In the genomic region with DNA sequence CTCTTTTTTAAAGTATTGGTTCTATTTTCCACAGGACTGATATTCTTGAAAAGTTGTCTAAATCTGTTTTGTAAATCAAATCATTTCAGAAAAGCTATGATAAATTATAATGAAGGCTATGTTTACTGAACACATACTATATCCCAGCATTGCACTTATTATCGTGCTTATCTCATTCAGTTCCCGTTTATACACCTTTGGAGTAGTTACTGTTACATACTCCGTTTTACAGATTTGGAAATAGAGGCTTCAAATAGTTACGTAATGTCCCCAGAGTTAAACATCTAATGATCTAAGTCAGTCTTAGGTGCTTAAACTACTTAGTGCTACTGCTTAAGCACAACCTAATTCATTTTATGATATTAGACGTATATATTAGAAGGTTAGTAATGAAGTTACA, we compare ENCODE assay signal across 8 cellular contexts. TPM values are rescaled to one million over a fixed set of nuclear protein-coding genes. Genes with fewer than 3 reads are reported as not detected.
DNase-seq lines count a peak whose midpoint lies in the region; ATAC-seq and TF ChIP-seq lines count a peak whose summit lies in the region.

No MANE protein-coding gene starts in this region.

- H3K27me3 ChIP-seq in SK-N-SH (ENCODE audit: insufficient read depth) (no peaks in the 10 kb centered on the region), hepatocyte (no peaks in the 10 kb centered on the region), skeletal muscle tissue (ENCODE audit: control insufficient read depth in 3 of 3, insufficient read depth in 3 of 3, low read length in 3 of 3) (no peaks in the 10 kb centered on the region)

- H3K9ac ChIP-seq in SK-N-SH: peak overlapping the region; percentile 92
- peak overlapping the region; percentile 94 to 99 (median 95) for H3K9ac ChIP-seq in skeletal muscle tissue (ENCODE audit: low read depth in 1 of 3, low read length in 3 of 3)

- no peak overlapping the region for H3K27ac Mint-ChIP-seq in WTC11

- H2AFZ ChIP-seq in SK-N-SH (ENCODE audit: low read depth): no peak overlapping the region; the same call in 1 of the 2 replicates
- H2AFZ ChIP-seq in hepatocyte: peak overlapping the region; percentile 72

- H3K9me2 ChIP-seq in SK-N-SH: no peaks in the 10 kb centered on the region
- H3K9me2 ChIP-seq in hepatocyte (replicated peaks; ENCODE audit: insufficient read depth): no peaks in the 10 kb centered on the region

- no peak for TF ChIP-seq RAD21 in SK-N-SH (IDR thresholded peaks at IDR 0.05; ENCODE audit: low read length)

- CTCF ChIA-PET in SK-N-SH (lab: Yijun Ruan, JAX): interaction anchor here (0.7 to 2.5 kb wide), 13 partner anchors 11 to 283 kb away, joined by 3 to 16 read pairs (median 4); a partner anchor contains a TSS
- CTCF ChIA-PET in WTC11 (lab: Charles Lee): interaction anchor here (1.0 kb wide), 1 partner anchor 278 kb away, joined by 3 read pairs; no protein-coding TSS in a partner anchor

- peaks cover 0 to 3% of the 10 kb centered on the region in 2 experiments; a peak in 2 of 4 replicates for H3K4me1 ChIP-seq in SK-N-SH (ENCODE audit: control insufficient read depth in 1 of 2, insufficient read depth in 2 of 2, low read depth in 1 of 2, low read length in 1 of 2)
- peaks cover 5% of the 10 kb centered on the region for H3K4me1 ChIP-seq in hepatocyte (ENCODE audit: insufficient read depth)
- H3K4me1 ChIP-seq in skeletal muscle tissue (ENCODE audit: control insufficient read depth in 3 of 3, insufficient read depth in 3 of 3, low read length in 3 of 3): peaks cover 5 to 19% (median 7%) of the 10 kb centered on the region in 3 donors

- H3K27ac ChIP-seq in SK-N-SH (ENCODE audit: low read depth in 2 of 2, low read length in 1 of 2): peak overlapping the region; percentile 85 to 97; a peak in 3 of 4 replicates
- peak overlapping the region; percentile 87 for H3K27ac ChIP-seq in hepatocyte
- peak overlapping the region; percentile 97 for H3K27ac ChIP-seq in skeletal muscle tissue (ENCODE audit: low read depth, low read length)

- no peaks in the 10 kb centered on the region for H3K27me3 Mint-ChIP-seq in WTC11 (ENCODE audit: low read depth)

- H3K4me3 ChIP-seq in GM12864 (ENCODE audit: low read depth, low read length) (peak overlapping the region; percentile 92), SK-N-SH (ENCODE audit: low read depth in 2 of 2, low read length in 1 of 2) (peak overlapping the region; percentile 83 to 92), hepatocyte (peak overlapping the region; percentile 63), skeletal muscle tissue (ENCODE audit: low read length in 3 of 3) (peak overlapping the region; percentile 93 to 99 (median 97))

- no peaks in the 10 kb centered on the region for H3K9me3 Mint-ChIP-seq in WTC11

- peak overlapping the region; percentile 93 for H3K4me2 ChIP-seq in SK-N-SH
- H3K4me2 ChIP-seq in hepatocyte: peak overlapping the region; percentile 87

- no peak for TF ChIP-seq EP300 in SK-N-SH (IDR thresholded peaks at IDR 0.05; ENCODE audit: borderline replicate concordance in 1 of 2, low read depth in 1 of 2, low read length in 1 of 2)

- no peaks in the 10 kb centered on the region for H3K9me3 ChIP-seq in SK-N-SH
- no peaks in the 10 kb centered on the region for H3K9me3 ChIP-seq in hepatocyte (ENCODE audit: low read depth)
- no peaks in the 10 kb centered on the region for H3K9me3 ChIP-seq in skeletal muscle tissue (ENCODE audit: control insufficient read depth in 3 of 3, low read length in 3 of 3)

- POLR2A ChIA-PET in SK-N-SH (lab: Yijun Ruan, JAX) (interaction anchor here (1.5 kb wide), 1 partner anchor 35 kb away, joined by 3 read pairs; no protein-coding TSS in a partner anchor), WTC11 (lab: Charles Lee) (interaction anchor here (1.2 kb wide), 1 partner anchor 196 kb away, joined by 3 read pairs; no protein-coding TSS in a partner anchor)

- peaks cover 61% of the 10 kb centered on the region for H3K79me2 ChIP-seq in SK-N-SH (ENCODE audit: insufficient read depth)
- peaks cover 51% of the 10 kb centered on the region for H3K79me2 ChIP-seq in hepatocyte

- peaks cover 0 to 5% of the 10 kb centered on the region in 2 experiments for H3K36me3 ChIP-seq in SK-N-SH (replicated peaks in 1 of 2; ENCODE audit: control insufficient read depth in 1 of 2, insufficient read depth in 2 of 2, low read length in 1 of 2)
- no peaks in the 10 kb centered on the region for H3K36me3 ChIP-seq in hepatocyte (replicated peaks; ENCODE audit: insufficient read depth, low read depth)
- peaks cover 0 to 4% (median 0%) of the 10 kb centered on the region in 3 donors for H3K36me3 ChIP-seq in skeletal muscle tissue (ENCODE audit: control insufficient read depth in 3 of 3, insufficient read depth in 3 of 3, low read length in 3 of 3)

- H3K4me3 Mint-ChIP-seq in WTC11: no peak overlapping the region

- TF ChIP-seq CTCF in GM12864 (IDR thresholded peaks at IDR 0.05; ENCODE audit: low read depth, low read length, missing control alignments) (no peak), SK-N-SH (IDR thresholded peaks at IDR 0.05) (no peak), hepatocyte (IDR thresholded peaks at IDR 0.05; ENCODE audit: poor library complexity) (no peak), WTC11 (IDR thresholded peaks at IDR 0.05) (no peak)

- 73% methylated on average over 5 of the region's 5 CpGs for WGBS in SK-N-SH (ENCODE audit: low lambda C conversion rate)
- WGBS in hepatocyte (ENCODE audit: low lambda C conversion rate, missing lambda C conversion rate): 72% methylated on average over 5 of the region's 5 CpGs

- H3K36me3 Mint-ChIP-seq in WTC11: no peaks in the 10 kb centered on the region

- peaks cover 13% of the 10 kb centered on the region for H3F3A ChIP-seq in SK-N-SH (replicated peaks; ENCODE audit: insufficient read depth)

- H4K20me1 ChIP-seq in SK-N-SH (ENCODE audit: insufficient read depth) (no peaks in the 10 kb centered on the region), hepatocyte (ENCODE audit: insufficient read depth, poor library complexity, severe bottlenecking) (no peaks in the 10 kb centered on the region)

- no peak for DNase-seq in GM12864 (ENCODE audit: low read depth)
- no peak for DNase-seq in SK-N-SH
- no peak for DNase-seq in hepatocyte (ENCODE audit: low spot score)
- DNase-seq in WTC11 (ENCODE audit: low spot score): no peak
- DNase-seq in UCSD-AML1 (lab: John Stamatoyannopoulos, UW; ENCODE audit: unreplicated experiment): no peak
- no peak for DNase-seq in activated CD8-positive, alpha-beta memory T cell treated with anti-CD3 and anti-CD28 coated beads for 24 hours

- ATAC-seq in GM19395 (IDR thresholded peaks at IDR 0.05; ENCODE audit: unreplicated experiment) (no peak), WTC11 (no peak)

- H3K4me1 Mint-ChIP-seq in WTC11: peaks cover 45% of the 10 kb centered on the region

TF ChIP-seq in SK-N-SH, 30 proteins besides CTCF, POLR2A, EP300 and RAD21 (continues in another document):
- TF ChIP-seq SMC3 (IDR thresholded peaks at IDR 0.05; ENCODE audit: low read depth, low read length): no peak
- no peak for TF ChIP-seq FOXJ3 (CRISPR knock-in tag; IDR thresholded peaks at IDR 0.05)
- no peak for TF ChIP-seq YY1 (IDR thresholded peaks at IDR 0.05; ENCODE audit: low read depth)
- TF ChIP-seq, protein P1, sequence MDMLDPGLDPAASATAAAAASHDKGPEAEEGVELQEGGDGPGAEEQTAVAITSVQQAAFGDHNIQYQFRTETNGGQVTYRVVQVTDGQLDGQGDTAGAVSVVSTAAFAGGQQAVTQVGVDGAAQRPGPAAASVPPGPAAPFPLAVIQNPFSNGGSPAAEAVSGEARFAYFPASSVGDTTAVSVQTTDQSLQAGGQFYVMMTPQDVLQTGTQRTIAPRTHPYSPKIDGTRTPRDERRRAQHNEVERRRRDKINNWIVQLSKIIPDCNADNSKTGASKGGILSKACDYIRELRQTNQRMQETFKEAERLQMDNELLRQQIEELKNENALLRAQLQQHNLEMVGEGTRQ (IDR thresholded peaks at IDR 0.05; ENCODE audit: borderline replicate concordance, low read depth, low read length): no peak
- TF ChIP-seq MEF2A (IDR thresholded peaks at IDR 0.05; ENCODE audit: borderline replicate concordance, low read depth): no peak
- TF ChIP-seq POLR2AphosphoS5 (IDR thresholded peaks at IDR 0.05; ENCODE audit: low read depth, low read length): no peak
- no peak for TF ChIP-seq TCF12 (IDR thresholded peaks at IDR 0.05)
- TF ChIP-seq TEAD4 (IDR thresholded peaks at IDR 0.05; ENCODE audit: borderline replicate concordance, insufficient read depth): no peak
- TF ChIP-seq NRF1 (IDR thresholded peaks at IDR 0.05; ENCODE audit: low read depth, low read length): no peak

TF ChIP-seq in WTC11, 78 proteins besides CTCF, POLR2A, EP300 and RAD21 (continues in another document):
- TF ChIP-seq, protein P2, sequence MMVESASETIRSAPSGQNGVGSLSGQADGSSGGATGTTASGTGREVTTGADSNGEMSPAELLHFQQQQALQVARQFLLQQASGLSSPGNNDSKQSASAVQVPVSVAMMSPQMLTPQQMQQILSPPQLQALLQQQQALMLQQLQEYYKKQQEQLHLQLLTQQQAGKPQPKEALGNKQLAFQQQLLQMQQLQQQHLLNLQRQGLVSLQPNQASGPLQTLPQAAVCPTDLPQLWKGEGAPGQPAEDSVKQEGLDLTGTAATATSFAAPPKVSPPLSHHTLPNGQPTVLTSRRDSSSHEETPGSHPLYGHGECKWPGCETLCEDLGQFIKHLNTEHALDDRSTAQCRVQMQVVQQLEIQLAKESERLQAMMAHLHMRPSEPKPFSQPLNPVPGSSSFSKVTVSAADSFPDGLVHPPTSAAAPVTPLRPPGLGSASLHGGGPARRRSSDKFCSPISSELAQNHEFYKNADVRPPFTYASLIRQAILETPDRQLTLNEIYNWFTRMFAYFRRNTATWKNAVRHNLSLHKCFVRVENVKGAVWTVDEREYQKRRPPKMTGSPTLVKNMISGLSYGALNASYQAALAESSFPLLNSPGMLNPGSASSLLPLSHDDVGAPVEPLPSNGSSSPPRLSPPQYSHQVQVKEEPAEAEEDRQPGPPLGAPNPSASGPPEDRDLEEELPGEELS (CRISPR knock-in tag; IDR thresholded peaks at IDR 0.05): no peak

RNA-seq across cellular contexts. Expression of a gene that starts 1.2 kb away (rescaled TPM):
- polyA plus RNA-seq in SK-N-SH (2012; rRNA removed): 48.2 and 60.8 TPM in 2 replicates
- polyA plus RNA-seq in SK-N-SH (2012; cell fraction: cytosol; rRNA removed): 51.5 and 51.9 TPM in 2 replicates
- 60.3 and 92.0 TPM in 2 replicates for polyA plus RNA-seq in SK-N-SH (2012; cell fraction: nucleus; rRNA removed)
- 43.4 and 44.6 TPM in 2 replicates for total RNA-seq in hepatocyte
- 15.2 and 15.3 TPM in 2 replicates for polyA plus RNA-seq in hepatocyte
- 39.1 TPM for total RNA-seq in skeletal muscle tissue
- 138 to 171 TPM (median 149 TPM) in 3 replicates for total RNA-seq in WTC11 (2021)

RNA-seq across cellular contexts. Expression of a gene that starts 49.0 kb away (rescaled TPM):
- polyA plus RNA-seq in SK-N-SH (2012; rRNA removed) (8.0 and 9.3 TPM in 2 replicates), hepatocyte (10.9 and 11.8 TPM in 2 replicates)
- 7.4 and 7.5 TPM in 2 replicates for polyA plus RNA-seq in SK-N-SH (2012; cell fraction: cytosol; rRNA removed)
- 5.9 and 13.7 TPM in 2 replicates for polyA plus RNA-seq in SK-N-SH (2012; cell fraction: nucleus; rRNA removed)
- total RNA-seq in hepatocyte (12.9 and 20.2 TPM in 2 replicates), skeletal muscle tissue (16.2 TPM), WTC11 (2021) (14.6 to 19.7 TPM (median 19.2 TPM) in 3 replicates)
